Comparison of ENCODE assay signal across 26 cellular contexts in the genomic region with DNA sequence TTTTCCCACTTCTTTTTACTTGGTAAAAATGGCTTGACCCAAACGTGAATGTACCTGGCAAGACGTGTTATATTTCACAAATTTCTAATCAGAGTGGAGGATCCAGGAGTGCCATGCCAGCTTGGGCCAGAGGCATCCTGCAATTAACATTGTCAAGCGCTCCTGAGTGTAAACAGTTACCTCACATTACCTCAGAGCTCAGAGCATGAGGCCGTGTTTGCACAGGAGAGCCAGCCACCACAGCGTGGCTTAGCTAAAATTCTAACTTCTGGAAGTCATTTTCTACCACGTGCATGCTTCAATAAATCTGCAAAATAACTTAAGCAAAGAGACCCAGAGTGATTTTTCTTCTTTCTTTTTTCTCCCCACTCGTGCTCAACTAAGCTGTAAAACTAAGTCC.
DNase-seq lines count a peak whose midpoint lies in the region; ATAC-seq, FAIRE-seq and TF ChIP-seq lines count a peak whose summit lies in the region.
"Had no signal": no experiment of that assay in that cellular context is flagged by ENCODE, and none has a peak within 500 bp of the region (broad histone marks: within the 10 kb centered on the region; RNA-seq: fewer than 3 reads in every experiment).

No MANE protein-coding gene starts in this region.

- POLR2A ChIA-PET in HepG2 (lab: Yijun Ruan, JAX) = no interaction called here
- POLR2A ChIA-PET in activated CD4-positive, alpha-beta T cell treated with anti-CD3 and anti-CD28 coated beads for 36 hours (lab: Charles Lee) = no interaction called here

- DNase-seq in HepG2 (ENCODE audit: low spot score) (no peak), NCI-H2029 treated with DMSO at 0.1 percent for 48 hours (lab: John Stamatoyannopoulos, UW) (peak; percentile 51), fibroblast of peridontal ligament (ENCODE audit: extremely low read depth) (peak; percentile 11), GM19240 (ENCODE audit: insufficient read length, low spot score) (no peak), iPS-NIHi7 (ENCODE audit: extremely low spot score) (no peak), substantia nigra (lab: John Stamatoyannopoulos, UW) (no peak)
- no peak for DNase-seq in activated CD4-positive, alpha-beta T cell treated with anti-CD3 and anti-CD28 coated beads for 36 hours
- DNase-seq: activated CD4-positive, alpha-beta T cell treated with anti-CD3 and anti-CD28 coated beads, Interleukin-2, amount 10 ng/mL, durations not matched to agents 24 days and 14 days; activated naive CD4-positive, alpha-beta T cell; activated T-cell treated with anti-CD3 and anti-CD28 coated beads, Interleukin-2, amount 50 U/mL, for 4 hours; adrenal gland; Calu3; effector CD8-positive, alpha-beta T cell; EL; head of caudate nucleus; NCI-H1436; nucleus accumbens; small intestine; stimulated activated CD4-positive, alpha-beta T cell treated with anti-CD3 and anti-CD28 coated beads, Interleukin-2, amount 100 ng/mL, for 24 hours had no signal

- no peak overlapping the region for H3K9ac ChIP-seq in liver (ENCODE audit: low read depth in 1 of 2, low read length in 2 of 2)
- no peak overlapping the region for H3K9ac ChIP-seq in HepG2 (ENCODE audit: insufficient read depth, low read depth, low read length)
- H3K9ac ChIP-seq: BLaER1 treated with 17β-estradiol and CSF1 and Interleukin-3, amounts not matched to agents 10 nM and 100 nM had no signal

- no peak for TF ChIP-seq POLR2A in HepG2 (IDR thresholded peaks at IDR 0.05; ENCODE audit: insufficient read depth in 1 of 2, low read depth in 2 of 2, low read length in 2 of 2)

- H3K36me3 ChIP-seq in liver (ENCODE audit: control insufficient read depth in 4 of 4, insufficient read depth in 3 of 4, low read depth in 1 of 4, low read length in 3 of 4) = no peaks in the 10 kb centered on the region
- H3K36me3 ChIP-seq in HepG2 (replicated peaks in 1 of 2; ENCODE audit: control insufficient read depth in 1 of 2, insufficient read depth in 2 of 2, low read length in 2 of 2) = no peaks in the 10 kb centered on the region
- H3K36me3 ChIP-seq: adrenal gland; BLaER1 treated with 17β-estradiol and CSF1 and Interleukin-3, amounts not matched to agents 10 nM and 100 nM; vagina had no signal

- no peaks in the 10 kb centered on the region for H3K79me2 ChIP-seq in HepG2 (ENCODE audit: insufficient read depth, low read length)

- intact Hi-C loops in HepG2 (cut with micrococcal nuclease; ENCODE audit: unreplicated experiment) = no loop called here
- intact Hi-C loops in activated CD4-positive, alpha-beta T cell treated with anti-CD3 and anti-CD28 coated beads for 36 hours (cut with DNase I, micrococcal nuclease) = no loop called here

- TF ChIP-seq CTCF in liver (IDR thresholded peaks at IDR 0.05; ENCODE audit: low read depth, low read length, missing input control) = peak; percentile 4
- no peak for TF ChIP-seq CTCF in HepG2 (CRISPR knock-in tag; IDR thresholded peaks at IDR 0.05)

- no peaks in the 10 kb centered on the region for H3K27me3 Mint-ChIP-seq in activated CD4-positive, alpha-beta T cell treated with anti-CD3 and anti-CD28 coated beads for 36 hours
- H3K27me3 Mint-ChIP-seq: activated CD4-positive, alpha-beta T cell treated with anti-CD3 and anti-CD28 coated beads, Interleukin-2, amount 10 ng/mL, durations not matched to agents 24 days and 14 days; memory B cell had no signal

- no peaks in the 10 kb centered on the region for H3K9me3 ChIP-seq in liver (ENCODE audit: control insufficient read depth in 4 of 4, low read length in 3 of 4)
- peaks cover 92% of the 10 kb centered on the region for H3K9me3 ChIP-seq in HepG2 (ENCODE audit: low read length)
- H3K9me3 ChIP-seq: adrenal gland; BLaER1 treated with 17β-estradiol and CSF1 and Interleukin-3, amounts not matched to agents 10 nM and 100 nM; vagina had no signal

- H3K9me3 Mint-ChIP-seq in activated CD4-positive, alpha-beta T cell treated with anti-CD3 and anti-CD28 coated beads for 36 hours (ENCODE audit: low read depth) = peaks cover under 1% of the 10 kb centered on the region
- H3K9me3 Mint-ChIP-seq: activated CD4-positive, alpha-beta T cell treated with anti-CD3 and anti-CD28 coated beads, Interleukin-2, amount 10 ng/mL, durations not matched to agents 24 days and 14 days had no signal

- no peaks in the 10 kb centered on the region for H3K36me3 Mint-ChIP-seq in activated CD4-positive, alpha-beta T cell treated with anti-CD3 and anti-CD28 coated beads for 36 hours (ENCODE audit: low read depth)
- H3K36me3 Mint-ChIP-seq: brain, memory B cell had no signal

- H3K4me3 ChIP-seq in liver (ENCODE audit: low read depth in 1 of 3, low read length in 3 of 3) (no peak overlapping the region), HepG2 (replicated peaks in 1 of 3; ENCODE audit: insufficient read depth in 1 of 3, low read depth in 2 of 3, low read length in 3 of 3) (no peak overlapping the region)
- H3K4me3 ChIP-seq: adrenal gland; BLaER1 treated with 17β-estradiol and CSF1 and Interleukin-3, amounts not matched to agents 10 nM and 100 nM; vagina had no signal

- H3K27ac ChIP-seq in liver (ENCODE audit: low read depth in 1 of 2, low read length in 2 of 2) (no peak overlapping the region), HepG2 (ENCODE audit: extremely low read length, insufficient read depth, low read length) (no peak overlapping the region), substantia nigra (ENCODE audit: low read depth, low read length, poor library complexity, severe bottlenecking) (no peak overlapping the region)
- H3K27ac ChIP-seq: adrenal gland; BLaER1 treated with 17β-estradiol and CSF1 and Interleukin-3, amounts not matched to agents 10 nM and 100 nM; HL-60; vagina had no signal

- TF ChIP-seq RAD21 in liver (IDR thresholded peaks at IDR 0.05) (peak; percentile 32 to 41), HepG2 (CRISPR knock-in tag; IDR thresholded peaks at IDR 0.05) (no peak)

- no peaks in the 10 kb centered on the region for H3K4me1 Mint-ChIP-seq in activated CD4-positive, alpha-beta T cell treated with anti-CD3 and anti-CD28 coated beads for 36 hours
- H3K4me1 Mint-ChIP-seq: activated CD4-positive, alpha-beta T cell treated with anti-CD3 and anti-CD28 coated beads, Interleukin-2, amount 10 ng/mL, durations not matched to agents 24 days and 14 days; brain; memory B cell had no signal

- no TSS peak for BruUV-seq in HepG2 (replicated peaks; lab: Mats Ljungman, UMichigan)

- H4K20me1 ChIP-seq in HepG2 (ENCODE audit: insufficient read depth, low read length) = no peaks in the 10 kb centered on the region
- H4K20me1 ChIP-seq: BLaER1 treated with 17β-estradiol and CSF1 and Interleukin-3, amounts not matched to agents 10 nM and 100 nM had no signal

- no peak overlapping the region for H3K27ac Mint-ChIP-seq in activated CD4-positive, alpha-beta T cell treated with anti-CD3 and anti-CD28 coated beads for 36 hours
- H3K27ac Mint-ChIP-seq: activated CD4-positive, alpha-beta T cell treated with anti-CD3 and anti-CD28 coated beads, Interleukin-2, amount 10 ng/mL, durations not matched to agents 24 days and 14 days; brain; memory B cell had no signal

- FAIRE-seq in HepG2 (lab: Jason Lieb, UNC) = no peak
- FAIRE-seq: small intestine had no signal

- no peak for TF ChIP-seq EP300 in HepG2 (IDR thresholded peaks at IDR 0.05; ENCODE audit: low read depth in 2 of 2, low read length in 2 of 2)
- no peak for TF ChIP-seq EP300 in HepG2 (CRISPR knock-in tag; IDR thresholded peaks at IDR 0.05; ENCODE audit: borderline replicate concordance)

- no peak overlapping the region for H3K4me2 ChIP-seq in HepG2 (ENCODE audit: low read depth, low read length)
- H3K4me2 ChIP-seq: BLaER1 treated with 17β-estradiol and CSF1 and Interleukin-3, amounts not matched to agents 10 nM and 100 nM had no signal

- in situ Hi-C loops in HepG2 (cut with HindIII; ENCODE audit: extremely low pct_ligation_motif_present, low pct_unique_long_range_greater_than_20kb) = no loop called here

- H3K4me3 Mint-ChIP-seq in activated CD4-positive, alpha-beta T cell treated with anti-CD3 and anti-CD28 coated beads for 36 hours = no peak overlapping the region
- H3K4me3 Mint-ChIP-seq: activated CD4-positive, alpha-beta T cell treated with anti-CD3 and anti-CD28 coated beads, Interleukin-2, amount 10 ng/mL, durations not matched to agents 24 days and 14 days; activated T-cell treated with anti-CD3 and anti-CD28 coated beads, Interleukin-2, amount 50 U/mL, for 4 hours; brain; memory B cell had no signal

- no peaks in the 10 kb centered on the region for H3K27me3 ChIP-seq in liver (ENCODE audit: control insufficient read depth in 4 of 4, insufficient read depth in 4 of 4, low read length in 3 of 4)
- no peaks in the 10 kb centered on the region for H3K27me3 ChIP-seq in HepG2 (ENCODE audit: control insufficient read depth in 1 of 2, insufficient read depth in 2 of 2, low read length in 2 of 2)
- H3K27me3 ChIP-seq: adrenal gland; BLaER1 treated with 17β-estradiol and CSF1 and Interleukin-3, amounts not matched to agents 10 nM and 100 nM; vagina had no signal

- WGBS in liver = 32% methylated on average over 7 of the region's 7 CpGs
- WGBS in HepG2 (ENCODE audit: low lambda C conversion rate) = 3% methylated on average over 7 of the region's 7 CpGs

- CTCF ChIA-PET in HepG2 (lab: Yijun Ruan, JAX; ENCODE audit: low intra/inter-chr PET ratio, low total read pairs) = no interaction called here
- CTCF ChIA-PET in activated CD4-positive, alpha-beta T cell treated with anti-CD3 and anti-CD28 coated beads for 36 hours (lab: Charles Lee) = no interaction called here

- peaks cover 5 to 22% (median 9%) of the 10 kb centered on the region in 4 donors for H3K4me1 ChIP-seq in liver (ENCODE audit: control insufficient read depth in 4 of 4, insufficient read depth in 4 of 4, low read length in 3 of 4)
- no peaks in the 10 kb centered on the region for H3K4me1 ChIP-seq in HepG2 (ENCODE audit: insufficient read depth, low read length)
- H3K4me1 ChIP-seq: adrenal gland; BLaER1 treated with 17β-estradiol and CSF1 and Interleukin-3, amounts not matched to agents 10 nM and 100 nM; vagina had no signal

- no peak overlapping the region for H2AFZ ChIP-seq in HepG2 (ENCODE audit: low read length)

- ATAC-seq in HepG2 = no peak
- no peak for ATAC-seq in activated CD4-positive, alpha-beta T cell treated with anti-CD3 and anti-CD28 coated beads for 36 hours
- ATAC-seq: activated T-cell treated with anti-CD3 and anti-CD28 coated beads, Interleukin-2, amount 50 U/mL, for 4 hours; SK-N-SH treated with all-trans-retinoic acid at 6 μM for 48 hours had no signal

TF ChIP-seq in liver, 16 proteins besides CTCF, POLR2A, EP300 and RAD21 (continues in another document):
- peak; percentile 41 for TF ChIP-seq SP1 (IDR thresholded peaks at IDR 0.05)
- TF ChIP-seq HNF4A (conservative IDR thresholded peaks at IDR 0.05) = peak; percentile 51 to 62
- TF ChIP-seq EGR1 (IDR thresholded peaks at IDR 0.05; ENCODE audit: low read depth in 2 of 2) = no peak

TF ChIP-seq in HepG2, 621 proteins besides CTCF, POLR2A, EP300 and RAD21 (continues in another document):
- no peak for TF ChIP-seq SP5 (CRISPR knock-in tag; IDR thresholded peaks at IDR 0.05; ENCODE audit: borderline replicate concordance, low read depth)
- no peak for TF ChIP-seq AHR (CRISPR knock-in tag; IDR thresholded peaks at IDR 0.05)
- TF ChIP-seq SIN3B (IDR thresholded peaks at IDR 0.05; ENCODE audit: low read length) = no peak
- TF ChIP-seq ZNF572 (CRISPR knock-in tag; IDR thresholded peaks at IDR 0.05) = no peak

Comparison
In these comparisons a context has a peak if more than half of its experiments do, and no peak if none do; other contexts are left out.
1. DNase-seq: peak in NCI-H2029 treated with DMSO at 0.1 percent for 48 hours (single experiment) and fibroblast of peridontal ligament (single experiment); none in HepG2 (single experiment), GM19240 (single experiment), iPS-NIHi7 (single experiment), substantia nigra (0 of 49) and activated CD4-positive, alpha-beta T cell treated with anti-CD3 and anti-CD28 coated beads for 36 hours (single experiment).